Comparison of ENCODE assay signal across 25 cellular contexts in genomic region chr4:147339116-147339515, GRCh38.
DNase-seq lines count a peak whose midpoint lies in the region; ATAC-seq and TF ChIP-seq lines count a peak whose summit lies in the region.
"Had no signal": no experiment of that assay in that cellular context is flagged by ENCODE, and none has a peak within 500 bp of the region (broad histone marks: within the 10 kb centered on the region; RNA-seq: fewer than 3 reads in every experiment).

No MANE protein-coding gene starts in this region.

- CTCF ChIA-PET in SK-N-SH (lab: Yijun Ruan, JAX) = interaction anchor here (1.6 kb wide), 1 partner anchor 16 kb away, joined by 4 read pairs; no protein-coding TSS in a partner anchor
- CTCF ChIA-PET in activated CD4-positive, alpha-beta memory T cell treated with anti-CD3 and anti-CD28 coated beads for 36 hours (lab: Charles Lee) = no interaction called here

- no peak overlapping the region for H3K27ac Mint-ChIP-seq in activated CD4-positive, alpha-beta memory T cell treated with anti-CD3 and anti-CD28 coated beads for 36 hours
- H3K27ac Mint-ChIP-seq: CD4-positive, alpha-beta memory T cell; GM23338 had no signal

- intact Hi-C loops in mucosa of descending colon (cut with DNase I, micrococcal nuclease) = no loop called here
- intact Hi-C loops in activated CD4-positive, alpha-beta memory T cell treated with anti-CD3 and anti-CD28 coated beads for 36 hours (cut with micrococcal nuclease) = no loop called here

- H3K4me1 ChIP-seq in SK-N-SH (ENCODE audit: control insufficient read depth in 1 of 2, insufficient read depth in 2 of 2, low read depth in 1 of 2, low read length in 1 of 2) (peaks cover 16 to 17% of the 10 kb centered on the region in 2 experiments; a peak in 3 of 4 replicates), fibroblast of lung (ENCODE audit: control insufficient read depth, extremely low read depth, insufficient read depth, low read length) (peaks cover 5% of the 10 kb centered on the region), mucosa of descending colon (ENCODE audit: low read depth) (peaks cover 10% of the 10 kb centered on the region)
- H3K4me1 ChIP-seq: Caco-2 had no signal

- H3K36me3 ChIP-seq in SK-N-SH (replicated peaks in 1 of 2; ENCODE audit: control insufficient read depth in 1 of 2, insufficient read depth in 2 of 2, low read length in 1 of 2) (no peaks in the 10 kb centered on the region), fibroblast of lung (ENCODE audit: control insufficient read depth, insufficient read depth, low read length) (no peaks in the 10 kb centered on the region), mucosa of descending colon (ENCODE audit: low read depth) (no peaks in the 10 kb centered on the region)
- H3K36me3 ChIP-seq: BLaER1 treated with 17β-estradiol and CSF1 and Interleukin-3, amounts not matched to agents 10 nM and 100 nM had no signal

- H2AFZ ChIP-seq in SK-N-SH (ENCODE audit: low read depth) (no peak overlapping the region), fibroblast of lung (ENCODE audit: low read length) (no peak overlapping the region)
- H2AFZ ChIP-seq: GM23338 had no signal

- H3K4me2 ChIP-seq in SK-N-SH (no peak overlapping the region), fibroblast of lung (ENCODE audit: extremely low read depth, insufficient read depth, low read length) (no peak overlapping the region)
- H3K4me2 ChIP-seq: BLaER1 treated with 17β-estradiol and CSF1 and Interleukin-3, amounts not matched to agents 10 nM and 100 nM; GM23338; KMS-11 had no signal

- H3K79me2 ChIP-seq in SK-N-SH (ENCODE audit: insufficient read depth) (no peaks in the 10 kb centered on the region), fibroblast of lung (ENCODE audit: control insufficient read depth, insufficient read depth, low read length) (no peaks in the 10 kb centered on the region)

- no peaks in the 10 kb centered on the region for H3K36me3 Mint-ChIP-seq in activated CD4-positive, alpha-beta memory T cell treated with anti-CD3 and anti-CD28 coated beads for 36 hours
- H3K36me3 Mint-ChIP-seq: CD4-positive, alpha-beta memory T cell had no signal

- DNase-seq in SK-N-SH (no peak), fibroblast of lung (ENCODE audit: low read depth in 2 of 2) (peak; percentile 56 to 67), mucosa of descending colon (peak in 1 of 3 donors; percentile 43), NAMALWA (ENCODE audit: low spot score) (no peak)
- DNase-seq in effector CD8-positive, alpha-beta T cell (lab: John Stamatoyannopoulos, UW) = no peak
- DNase-seq in activated CD4-positive, alpha-beta memory T cell treated with anti-CD3 and anti-CD28 coated beads for 36 hours = no peak
- DNase-seq: ACHN; Caco-2; CD4-positive, alpha-beta memory T cell; DMS 273 treated with DMSO at 0.1 percent for 48 hours; DMS79 treated with DMSO at 0.1 percent for 48 hours; HCEC 1CT; NCI-H1105 treated with DMSO at 0.1 percent for 48 hours; NCI-H2081; NCI-H2171 treated with DMSO at 0.1 percent for 48 hours; NCI-H526; OCI-M1 had no signal

- H3K27me3 ChIP-seq in SK-N-SH (ENCODE audit: insufficient read depth) (no peaks in the 10 kb centered on the region), fibroblast of lung (ENCODE audit: control insufficient read depth, insufficient read depth, low read length) (no peaks in the 10 kb centered on the region)
- H3K27me3 ChIP-seq: BLaER1 treated with 17β-estradiol and CSF1 and Interleukin-3, amounts not matched to agents 10 nM and 100 nM had no signal

- H3K9me2 ChIP-seq in SK-N-SH = no peaks in the 10 kb centered on the region

- TF ChIP-seq EP300 in SK-N-SH (IDR thresholded peaks at IDR 0.05; ENCODE audit: borderline replicate concordance in 1 of 2, low read depth in 1 of 2, low read length in 1 of 2) = no peak

- ATAC-seq in SK-N-SH treated with all-trans-retinoic acid at 6 μM for 48 hours (no peak), mucosa of descending colon (peak; percentile 81), GM18505 (IDR thresholded peaks at IDR 0.05; ENCODE audit: unreplicated experiment) (no peak)
- ATAC-seq: GM12878, GM23338, Right ventricle myocardium inferior had no signal

- no peaks in the 10 kb centered on the region for H3K27me3 Mint-ChIP-seq in activated CD4-positive, alpha-beta memory T cell treated with anti-CD3 and anti-CD28 coated beads for 36 hours
- H3K27me3 Mint-ChIP-seq: CD4-positive, alpha-beta memory T cell had no signal

- 54% methylated on average over 3 of the region's 3 CpGs for WGBS in SK-N-SH (ENCODE audit: low lambda C conversion rate)

- no peak for TF ChIP-seq POLR2A in GM18505 (IDR thresholded peaks at IDR 0.05; ENCODE audit: borderline replicate concordance, extremely low read depth, insufficient read depth, insufficient read length)

- H3K4me3 ChIP-seq in SK-N-SH (ENCODE audit: low read depth in 2 of 2, low read length in 1 of 2) = no peak overlapping the region
- H3K4me3 ChIP-seq in fibroblast of lung (replicated peaks in 1 of 4; ENCODE audit: control extremely low read depth in 1 of 4, insufficient read depth in 1 of 4, low read depth in 3 of 4, low read length in 4 of 4) = no peak overlapping the region
- no peak overlapping the region for H3K4me3 ChIP-seq in mucosa of descending colon
- H3K4me3 ChIP-seq: BLaER1 treated with 17β-estradiol and CSF1 and Interleukin-3, amounts not matched to agents 10 nM and 100 nM; GM12878; GM23338 had no signal

- H3K9ac ChIP-seq in SK-N-SH = no peak overlapping the region
- H3K9ac ChIP-seq in fibroblast of lung (ENCODE audit: insufficient read depth, low read length) = no peak overlapping the region
- H3K9ac ChIP-seq: BLaER1 treated with 17β-estradiol and CSF1 and Interleukin-3, amounts not matched to agents 10 nM and 100 nM; KMS-11 had no signal

- H3K9me3 ChIP-seq in SK-N-SH (no peaks in the 10 kb centered on the region), fibroblast of lung (ENCODE audit: control insufficient read depth, insufficient read depth, low read depth, low read length) (no peaks in the 10 kb centered on the region), mucosa of descending colon (no peaks in the 10 kb centered on the region)
- H3K9me3 ChIP-seq: BLaER1 treated with 17β-estradiol and CSF1 and Interleukin-3, amounts not matched to agents 10 nM and 100 nM; Caco-2 had no signal

- no peaks in the 10 kb centered on the region for H4K20me1 ChIP-seq in SK-N-SH (ENCODE audit: insufficient read depth)
- no peaks in the 10 kb centered on the region for H4K20me1 ChIP-seq in fibroblast of lung (ENCODE audit: control insufficient read depth, extremely low read depth, insufficient read depth, low read length)
- H4K20me1 ChIP-seq: BLaER1 treated with 17β-estradiol and CSF1 and Interleukin-3, amounts not matched to agents 10 nM and 100 nM had no signal

- no peak overlapping the region for H3K4me3 Mint-ChIP-seq in activated CD4-positive, alpha-beta memory T cell treated with anti-CD3 and anti-CD28 coated beads for 36 hours
- H3K4me3 Mint-ChIP-seq: CD4-positive, alpha-beta memory T cell; GM23338 had no signal

- TF ChIP-seq CTCF in SK-N-SH (IDR thresholded peaks at IDR 0.05) (no peak), fibroblast of lung (conservative IDR thresholded peaks at IDR 0.05 in 1 of 2, IDR thresholded peaks at IDR 0.05 in 1 of 2; ENCODE audit: low read depth in 1 of 2, low read length in 2 of 2) (no peak), mucosa of descending colon (IDR thresholded peaks at IDR 0.05) (no peak)

- H3K4me1 Mint-ChIP-seq in activated CD4-positive, alpha-beta memory T cell treated with anti-CD3 and anti-CD28 coated beads for 36 hours (ENCODE audit: low read depth) = no peaks in the 10 kb centered on the region
- H3K4me1 Mint-ChIP-seq: CD4-positive, alpha-beta memory T cell had no signal

- no peak for TF ChIP-seq RAD21 in SK-N-SH (IDR thresholded peaks at IDR 0.05; ENCODE audit: low read length)

- no peaks in the 10 kb centered on the region for H3K9me3 Mint-ChIP-seq in activated CD4-positive, alpha-beta memory T cell treated with anti-CD3 and anti-CD28 coated beads for 36 hours
- H3K9me3 Mint-ChIP-seq: GM23338 had no signal

- POLR2A ChIA-PET in SK-N-SH (lab: Yijun Ruan, JAX) = no interaction called here
- POLR2A ChIA-PET in activated CD4-positive, alpha-beta memory T cell treated with anti-CD3 and anti-CD28 coated beads for 36 hours (lab: Charles Lee) = no interaction called here

- H3K27ac ChIP-seq in SK-N-SH (ENCODE audit: low read depth in 2 of 2, low read length in 1 of 2) = peak overlapping the region; percentile 14 to 90; a peak in 1 of 4 replicates
- no peak overlapping the region for H3K27ac ChIP-seq in fibroblast of lung (ENCODE audit: insufficient read depth, low read length)
- H3K27ac ChIP-seq: 22Rv1; BLaER1 treated with 17β-estradiol and CSF1 and Interleukin-3, amounts not matched to agents 10 nM and 100 nM; KMS-11 had no signal

- H3F3A ChIP-seq in SK-N-SH (replicated peaks; ENCODE audit: insufficient read depth) = peaks cover 22% of the 10 kb centered on the region

TF ChIP-seq in SK-N-SH treated with all-trans-retinoic acid at 6 μM for 48 hours, 23 proteins besides CTCF, POLR2A, EP300 and RAD21:
- TF ChIP-seq ZNF565 (CRISPR knock-in tag; conservative IDR thresholded peaks at IDR 0.05; ENCODE audit: low read depth) (no peak), ISL1 (CRISPR knock-in tag; IDR thresholded peaks at IDR 0.05) (no peak), ARNTL (CRISPR knock-in tag; IDR thresholded peaks at IDR 0.05; ENCODE audit: borderline replicate concordance, low read depth) (no peak), ZC3H10 (CRISPR knock-in tag; IDR thresholded peaks at IDR 0.05) (no peak), ESRRG (CRISPR knock-in tag; IDR thresholded peaks at IDR 0.05) (no peak), ZNF8 (CRISPR knock-in tag; IDR thresholded peaks at IDR 0.05) (no peak), ZFP3 (CRISPR knock-in tag; IDR thresholded peaks at IDR 0.05) (no peak), PATZ1 (CRISPR knock-in tag; IDR thresholded peaks at IDR 0.05; ENCODE audit: borderline replicate concordance) (no peak), TCF4 (CRISPR knock-in tag; IDR thresholded peaks at IDR 0.05; ENCODE audit: borderline replicate concordance) (no peak)

Comparison
In these comparisons a context has a peak if more than half of its experiments do, and no peak if none do; other contexts are left out.
1. DNase-seq: peak in fibroblast of lung (2 of 2); none in SK-N-SH (single experiment), effector CD8-positive, alpha-beta T cell (single experiment), NAMALWA (single experiment) and activated CD4-positive, alpha-beta memory T cell treated with anti-CD3 and anti-CD28 coated beads for 36 hours (single experiment).